Comparison of ENCODE assay signal across 27 cellular contexts in the genomic region with DNA sequence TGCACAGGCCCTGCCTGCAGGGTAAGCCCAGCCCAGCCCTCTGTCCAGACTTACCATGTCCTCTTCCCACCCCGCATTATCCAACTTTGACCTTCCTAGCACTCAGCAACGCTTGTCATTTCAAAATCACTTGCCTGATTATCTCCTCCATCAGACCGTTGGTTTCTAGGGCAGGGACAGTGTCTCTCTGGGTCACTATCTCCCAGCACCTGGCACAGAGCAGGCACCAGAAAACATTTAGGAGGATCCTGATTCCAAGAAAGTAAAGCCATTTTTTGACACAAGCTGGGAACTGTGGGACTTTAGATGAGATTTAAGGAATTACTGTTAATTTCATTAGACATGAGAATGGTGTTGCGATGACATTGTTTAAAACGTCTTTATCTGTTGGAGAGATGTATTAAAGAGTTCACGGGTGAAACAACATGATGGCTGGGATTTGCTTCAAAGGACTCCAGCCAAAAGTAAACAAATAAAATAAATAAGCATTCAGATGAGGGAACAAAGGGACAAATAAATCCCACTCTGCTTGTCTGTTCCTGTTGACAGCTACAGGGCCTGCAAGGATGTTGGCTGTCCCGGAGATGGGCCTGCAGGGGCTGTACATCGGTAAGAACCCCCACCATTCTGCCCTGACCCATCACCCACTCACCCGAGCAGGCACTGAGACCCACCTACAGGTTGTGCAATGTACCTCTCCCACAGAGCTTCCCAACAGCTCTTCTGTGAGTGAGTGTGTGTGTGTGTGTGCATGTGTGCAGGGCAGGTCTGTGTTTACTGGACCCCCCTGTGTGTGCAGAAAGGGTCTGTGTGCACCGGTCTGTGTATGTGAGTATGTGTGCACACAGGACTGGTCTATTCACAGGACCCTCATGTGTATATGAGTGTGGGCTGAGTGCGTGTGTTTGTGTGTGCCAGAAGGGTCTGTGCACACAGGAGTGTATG. TPM values are rescaled to one million over a fixed set of nuclear protein-coding genes. Genes with fewer than 3 reads are reported as not detected.
DNase-seq lines count a peak whose midpoint lies in the region; ATAC-seq, FAIRE-seq and TF ChIP-seq lines count a peak whose summit lies in the region.
"Had no signal": no experiment of that assay in that cellular context is flagged by ENCODE, and none has a peak within 500 bp of the region (broad histone marks: within the 10 kb centered on the region; RNA-seq: fewer than 3 reads in every experiment).

No MANE protein-coding gene starts in this region.

- no peaks in the 10 kb centered on the region for H3K23me2 ChIP-seq in H9 (ENCODE audit: insufficient read length, low read depth, low read length, poor library complexity, severe bottlenecking)

- no peaks in the 10 kb centered on the region for H3K9me2 ChIP-seq in OCI-LY7 (ENCODE audit: insufficient read depth, low read length)

- no peak overlapping the region for H2BK20ac ChIP-seq in H9 (ENCODE audit: low read depth, low read length, poor library complexity, severe bottlenecking)

- H2AFZ ChIP-seq in H9 (ENCODE audit: low read length): no peak overlapping the region
- no peak overlapping the region for H2AFZ ChIP-seq in mammary epithelial cell (ENCODE audit: low read depth, low read length)
- H2AFZ ChIP-seq in OCI-LY7 (ENCODE audit: low read length): no peak overlapping the region

- H3K4me1 ChIP-seq in H9 (ENCODE audit: insufficient read depth, low read length): peaks cover 3% of the 10 kb centered on the region; the same call in 1 of the 2 replicates
- no peaks in the 10 kb centered on the region for H3K4me1 ChIP-seq in mammary epithelial cell (ENCODE audit: insufficient read depth, low read length)
- H3K4me1 ChIP-seq in OCI-LY7 (ENCODE audit: insufficient read depth, low read length, poor library complexity, severe bottlenecking): no peaks in the 10 kb centered on the region
- H3K4me1 ChIP-seq: adrenal gland had no signal

- H3K79me1 ChIP-seq in H9 (ENCODE audit: insufficient read depth, low read depth, low read length, poor library complexity, severe bottlenecking): no peaks in the 10 kb centered on the region

- H3K27me3 ChIP-seq in H9 (ENCODE audit: insufficient read depth, low read length): no peaks in the 10 kb centered on the region; the same call in 1 of the 2 replicates
- peaks cover 3% of the 10 kb centered on the region for H3K27me3 ChIP-seq in bronchial epithelial cell (ENCODE audit: control insufficient read depth, insufficient read depth, low read length)
- H3K27me3 ChIP-seq in mammary epithelial cell (ENCODE audit: insufficient read depth, low read length): no peaks in the 10 kb centered on the region
- H3K27me3 ChIP-seq: adrenal gland, cardiac muscle cell had no signal

- H3K9me3 ChIP-seq in H9 (ENCODE audit: control insufficient read depth, low read depth, low read length) (no peaks in the 10 kb centered on the region), mammary epithelial cell (replicated peaks; ENCODE audit: insufficient read depth, low read length) (no peaks in the 10 kb centered on the region), OCI-LY7 (ENCODE audit: low read length) (no peaks in the 10 kb centered on the region)
- H3K9me3 ChIP-seq: adrenal gland, tibial nerve had no signal

- H2BK15ac ChIP-seq in H9 (ENCODE audit: low read depth, low read length): no peak overlapping the region

- dilution Hi-C loops in mammary epithelial cell (cut with HindIII; ENCODE audit: low sequenced_read_pairs): loop anchor here (5.0 kb wide), 1 partner anchor 46 kb away; no protein-coding TSS in a partner anchor

- H4K20me1 ChIP-seq in H9 (ENCODE audit: control insufficient read depth, insufficient read depth, insufficient read length): no peaks in the 10 kb centered on the region
- no peaks in the 10 kb centered on the region for H4K20me1 ChIP-seq in mammary epithelial cell (ENCODE audit: insufficient read depth, low read length)
- no peaks in the 10 kb centered on the region for H4K20me1 ChIP-seq in OCI-LY7 (ENCODE audit: insufficient read depth, low read length)

- CTCF ChIA-PET in mammary epithelial cell (lab: Charles Lee; ENCODE audit: low non-redundant PET): interaction anchor here (0.5 kb wide), 1 partner anchor 28 kb away, joined by 3 read pairs; no protein-coding TSS in a partner anchor
- CTCF ChIA-PET in OCI-LY7 (lab: Charles Lee; ENCODE audit: unreplicated experiment): no interaction called here

- peak overlapping the region; percentile 51 for H3K27ac ChIP-seq in C4-2B
- H3K27ac ChIP-seq in H9 (ENCODE audit: insufficient read length, low read depth, low read length): no peak overlapping the region
- H3K27ac ChIP-seq in mammary epithelial cell (ENCODE audit: insufficient read depth, low read depth, low read length): no peak overlapping the region
- H3K27ac ChIP-seq in OCI-LY7 (ENCODE audit: low read depth, low read length, poor library complexity, severe bottlenecking): no peak overlapping the region
- H3K27ac ChIP-seq: adrenal gland, cardiac muscle cell, epithelial cell of prostate had no signal

- H3K23ac ChIP-seq in H9 (ENCODE audit: insufficient read length, low read depth, low read length): no peak overlapping the region

- peak; percentile 89 for FAIRE-seq in bronchial epithelial cell (lab: Jason Lieb, UNC)
- FAIRE-seq: frontal cortex, small intestine had no signal

- peaks cover 13% of the 10 kb centered on the region for H3K27me3 Mint-ChIP-seq in H9 (ENCODE audit: low read depth)
- H3K27me3 Mint-ChIP-seq in nephron (ENCODE audit: low read depth): peaks cover 6% of the 10 kb centered on the region

- BruUV-seq in mammary epithelial cell (replicated peaks; lab: Mats Ljungman, UMichigan): no TSS peak
- BruUV-seq in OCI-LY7 (replicated peaks; lab: Mats Ljungman, UMichigan): no TSS peak

- ATAC-seq in GM18517 (IDR thresholded peaks at IDR 0.05; ENCODE audit: unreplicated experiment): no peak
- ATAC-seq: natural killer cell had no signal

- H3K79me2 ChIP-seq in H9 (ENCODE audit: insufficient read depth, low read length) (no peaks in the 10 kb centered on the region), mammary epithelial cell (ENCODE audit: insufficient read depth, low read length) (no peaks in the 10 kb centered on the region), OCI-LY7 (ENCODE audit: insufficient read depth, low read depth, low read length) (no peaks in the 10 kb centered on the region)

- no peak overlapping the region for H4K5ac ChIP-seq in H9 (ENCODE audit: insufficient read length, low read depth, low read length)

- no peak overlapping the region for H4K91ac ChIP-seq in H9 (ENCODE audit: insufficient read length, low read depth, low read length)

- in situ Hi-C loops in mammary epithelial cell (cut with MboI; ENCODE audit: low sequenced_read_pairs in 2 of 2): no loop called here

- no peak overlapping the region for H2BK12ac ChIP-seq in H9 (ENCODE audit: insufficient read length, low read depth, low read length)

- H3K9me3 Mint-ChIP-seq in H9: no peaks in the 10 kb centered on the region
- no peaks in the 10 kb centered on the region for H3K9me3 Mint-ChIP-seq in nephron
- H3K9me3 Mint-ChIP-seq: natural killer cell; stimulated activated naive CD8-positive, alpha-beta T cell treated with anti-CD3 and anti-CD28 coated beads, Interleukin-15, Interleukin-2, amounts not matched to agents 100 ng/mL and 50 ng/mL, for 24 hours had no signal

- no peak overlapping the region for H3K4ac ChIP-seq in H9 (ENCODE audit: low read depth, low read length)

- no peak overlapping the region for H3T11ph ChIP-seq in H9 (ENCODE audit: low read length)

- no peak overlapping the region for H4K8ac ChIP-seq in H9 (replicated peaks; ENCODE audit: insufficient read length, low read depth, low read length)

- no peak overlapping the region for H2BK5ac ChIP-seq in H9 (ENCODE audit: insufficient read length, low read length)

- H3K36me3 ChIP-seq in bronchial epithelial cell (ENCODE audit: control insufficient read depth, insufficient read depth, low read length) (no peaks in the 10 kb centered on the region), mammary epithelial cell (ENCODE audit: insufficient read depth, low read length) (no peaks in the 10 kb centered on the region), OCI-LY7 (ENCODE audit: insufficient read depth, low read length) (no peaks in the 10 kb centered on the region)
- H3K36me3 ChIP-seq: adrenal gland, cardiac muscle cell had no signal

- POLR2A ChIA-PET in OCI-LY7 (lab: Charles Lee): no interaction called here

- H3K18ac ChIP-seq in H9 (ENCODE audit: insufficient read length, low read depth, low read length): no peak overlapping the region

- H2BK120ac ChIP-seq in H9 (ENCODE audit: low read depth, low read length, poor library complexity, severe bottlenecking): no peak overlapping the region

- intact Hi-C loops in mammary epithelial cell (cut with micrococcal nuclease) (no loop called here), OCI-LY7 (cut with micrococcal nuclease; ENCODE audit: unreplicated experiment) (no loop called here)

- H3K27ac Mint-ChIP-seq in H9: peak overlapping the region in 1 of 3 experiments; percentile 83; a peak in 3 of 7 replicates
- peak overlapping the region in 2 of 3 experiments; percentile 33 to 53 for H3K27ac Mint-ChIP-seq in nephron
- H3K27ac Mint-ChIP-seq: natural killer cell; stimulated activated naive CD8-positive, alpha-beta T cell treated with anti-CD3 and anti-CD28 coated beads, Interleukin-15, Interleukin-2, amounts not matched to agents 100 ng/mL and 50 ng/mL, for 24 hours had no signal

- no peak overlapping the region for H2AK5ac ChIP-seq in H9 (ENCODE audit: insufficient read length, low read length)

- DNase-seq in H9: peak; percentile 18
- DNase-seq in bronchial epithelial cell (ENCODE audit: low read depth): no peak
- no peak for DNase-seq in mammary epithelial cell
- DNase-seq in OCI-LY7 (ENCODE audit: low spot score): no peak
- DNase-seq: activated gamma-delta T cell; HCEC 1CT; natural killer cell; NCI-H1105; NCI-H2107; NCI-H526 treated with DMSO at 0.1 percent for 48 hours; SIG-M5; small intestine; stimulated activated CD4-positive, alpha-beta T cell treated with anti-CD3 and anti-CD28 coated beads, Interleukin-2, amount 100 ng/mL, for 48 hours; T-helper 1 cell had no signal

- H3K4me3 ChIP-seq in bronchial epithelial cell (ENCODE audit: low read depth, low read length) (no peak overlapping the region), mammary epithelial cell (replicated peaks in 1 of 3; ENCODE audit: insufficient read depth in 1 of 3, low read depth in 2 of 3, low read length in 3 of 3) (no peak overlapping the region), OCI-LY7 (ENCODE audit: low read depth, low read length, poor library complexity, severe bottlenecking) (no peak overlapping the region)
- H3K4me3 ChIP-seq: adrenal gland, cardiac muscle cell, tibial nerve had no signal

- no peak overlapping the region for H3K4me3 Mint-ChIP-seq in H9
- no peak overlapping the region for H3K4me3 Mint-ChIP-seq in nephron
- H3K4me3 Mint-ChIP-seq: natural killer cell; stimulated activated naive CD8-positive, alpha-beta T cell treated with anti-CD3 and anti-CD28 coated beads, Interleukin-15, Interleukin-2, amounts not matched to agents 100 ng/mL and 50 ng/mL, for 24 hours had no signal

- TF ChIP-seq CTCF in C4-2B (conservative IDR thresholded peaks at IDR 0.05): no peak
- TF ChIP-seq CTCF in H9 (conservative IDR thresholded peaks at IDR 0.05): no peak
- no peak for TF ChIP-seq CTCF in bronchial epithelial cell (IDR thresholded peaks at IDR 0.05; ENCODE audit: insufficient read depth, low read length, severe bottlenecking)
- no peak for TF ChIP-seq CTCF in nephron (IDR thresholded peaks at IDR 0.05; ENCODE audit: unreplicated experiment in 3 of 3)
- no peak for TF ChIP-seq CTCF in mammary epithelial cell (conservative IDR thresholded peaks at IDR 0.05 in 1 of 2, IDR thresholded peaks at IDR 0.05 in 1 of 2; ENCODE audit: extremely low read depth in 1 of 2, insufficient read depth in 1 of 2, low read depth in 1 of 2, low read length in 2 of 2)
- no peak for TF ChIP-seq CTCF in OCI-LY7 (conservative IDR thresholded peaks at IDR 0.05; ENCODE audit: low read length)

- H3K56ac ChIP-seq in H9 (ENCODE audit: insufficient read length, low read depth, low read length): no peak overlapping the region

- H3K14ac ChIP-seq in H9 (ENCODE audit: insufficient read depth, low read length): no peak overlapping the region

- H3K36me3 Mint-ChIP-seq in H9 (ENCODE audit: insufficient read depth in 1 of 3, low read depth in 3 of 3) (no peaks in the 10 kb centered on the region), nephron (ENCODE audit: low read depth) (peaks cover 4% of the 10 kb centered on the region)
- H3K36me3 Mint-ChIP-seq: natural killer cell had no signal

- no peak overlapping the region for H3K9ac ChIP-seq in H9 (ENCODE audit: extremely low read depth, insufficient read length, low read length)
- H3K9ac ChIP-seq in mammary epithelial cell (ENCODE audit: insufficient read depth, low read length): no peak overlapping the region

- WGBS in H9 (ENCODE audit: extremely low coverage, insufficient read length, low lambda C conversion rate): no CpG with 5 or more reads among the region's 11 CpGs
- 80% methylated on average over 11 of the region's 11 CpGs for WGBS in mammary epithelial cell (ENCODE audit: low coverage, missing lambda C conversion rate)

- H3K4me2 ChIP-seq in H9 (ENCODE audit: insufficient read depth, insufficient read length, low read length): no peak overlapping the region
- H3K4me2 ChIP-seq in mammary epithelial cell (ENCODE audit: insufficient read depth, low read depth, low read length): no peak overlapping the region
- H3K4me2 ChIP-seq in OCI-LY7 (ENCODE audit: low read length): no peak overlapping the region

- H3K4me1 Mint-ChIP-seq in H9 (peaks cover 7 to 29% of the 10 kb centered on the region in 2 experiments), nephron (peaks cover 31% of the 10 kb centered on the region)
- H3K4me1 Mint-ChIP-seq: natural killer cell had no signal

RNA-seq across cellular contexts. Expression of a gene that starts 5.9 kb away (rescaled TPM):
- total RNA-seq in H9 (2021): 2.7 and 2.9 TPM in 2 replicates
- not detected in 2 replicates for total RNA-seq in bronchial epithelial cell
- total RNA-seq in mammary epithelial cell: not detected
- not detected for polyA plus RNA-seq in mammary epithelial cell
- not detected for polyA minus RNA-seq in mammary epithelial cell
- total RNA-seq in OCI-LY7 (2014; rRNA removed; shearing (Covaris generic)): not detected in 2 replicates
- total RNA-seq in OCI-LY7 (2022): not detected in 2 replicates
- total RNA-seq: HT-29, LHCN-M2, natural killer cell had no signal
- polyA plus RNA-seq: cardiac muscle cell had no signal

RNA-seq across cellular contexts. Expression of a gene that starts 26.0 kb away (rescaled TPM):
- total RNA-seq in H9 (2021): not detected in 2 replicates
- not detected in 2 replicates for total RNA-seq in bronchial epithelial cell
- total RNA-seq in mammary epithelial cell: not detected
- polyA plus RNA-seq in mammary epithelial cell: not detected
- polyA minus RNA-seq in mammary epithelial cell: not detected
- not detected in 2 replicates for total RNA-seq in OCI-LY7 (2014; rRNA removed; shearing (Covaris generic))
- total RNA-seq in OCI-LY7 (2022): 0.11 TPM in 1 of 2 replicates, not detected in the other
- total RNA-seq: cardiac muscle cell, HT-29, kidney epithelial cell, LHCN-M2 had no signal
- polyA plus RNA-seq: cardiac muscle cell had no signal

RNA-seq across cellular contexts. Expression of a gene that starts 29.2 kb away (rescaled TPM):
- total RNA-seq in H9 (2021) (79.2 and 80.9 TPM in 2 replicates), bronchial epithelial cell (15.0 and 15.4 TPM in 2 replicates), mammary epithelial cell (10 to 100 TPM; 14.0 to 59.9 TPM), OCI-LY7 (2022) (58.7 and 64.4 TPM in 2 replicates)
- polyA plus RNA-seq in mammary epithelial cell: 63.4 TPM
- polyA minus RNA-seq in mammary epithelial cell: 43.5 TPM
- 62.1 and 66.7 TPM in 2 replicates for total RNA-seq in OCI-LY7 (2014; rRNA removed; shearing (Covaris generic))

RNA-seq across cellular contexts. Expression of a gene that starts 42.9 kb away (rescaled TPM):
- total RNA-seq in H9 (2021): 0.22 and 0.24 TPM in 2 replicates
- under 0.01 TPM in 1 of 2 replicates, not detected in the other for total RNA-seq in bronchial epithelial cell
- total RNA-seq in mammary epithelial cell: under 1 TPM; 0.17 to 0.26 TPM
- 0.08 TPM for polyA plus RNA-seq in mammary epithelial cell
- not detected for polyA minus RNA-seq in mammary epithelial cell
- total RNA-seq in OCI-LY7 (2014; rRNA removed; shearing (Covaris generic)): 0.09 and 0.10 TPM in 2 replicates
- 0.27 TPM in 1 of 2 replicates, not detected in the other for total RNA-seq in OCI-LY7 (2022)
- total RNA-seq: kidney epithelial cell, posterior vena cava had no signal

RNA-seq across cellular contexts. Expression of a gene that starts 48.2 kb away (rescaled TPM):
- 63.1 and 64.0 TPM in 2 replicates for total RNA-seq in H9 (2021)
- 67.8 and 87.4 TPM in 2 replicates for total RNA-seq in bronchial epithelial cell
- total RNA-seq in mammary epithelial cell: 10 to 100 TPM; 56.8 to 72.2 TPM
- polyA plus RNA-seq in mammary epithelial cell: 33.5 TPM
- polyA minus RNA-seq in mammary epithelial cell: 47.9 TPM
- 32.5 and 39.1 TPM in 2 replicates for total RNA-seq in OCI-LY7 (2014; rRNA removed; shearing (Covaris generic))
- total RNA-seq in OCI-LY7 (2022): 31.2 and 34.8 TPM in 2 replicates
